21 cellular contexts compared by ENCODE assay signal in genomic region chr15:92400980-92401787, GRCh38. TPM values are rescaled to one million over a fixed set of nuclear protein-coding genes. Genes with fewer than 3 reads are reported as not detected.
"Had no signal": no experiment of that assay in that cellular context is flagged by ENCODE, and none has a peak within 500 bp of the region (broad histone marks: within the 10 kb centered on the region; RNA-seq: fewer than 3 reads in every experiment).

No MANE protein-coding gene starts in this region.

- H3K27ac Mint-ChIP-seq: activated B cell treated with CpG ODN at 0.5 μM for 24 hours; activated CD8-positive, alpha-beta memory T cell treated with anti-CD3 and anti-CD28 coated beads, Interleukin-2, amount 10 ng/mL, durations not matched to agents 7 days and 5 days; activated CD8-positive, alpha-beta T cell treated with anti-CD3 and anti-CD28 coated beads for 36 hours; activated naive CD4-positive, alpha-beta T cell treated with anti-CD3 and anti-CD28 coated beads, Interleukin-2, amount 50 U/mL, for 72 hours; activated T-cell treated with anti-CD3 and anti-CD28 coated beads, Interleukin-2, amount 50 U/mL, for 72 hours; dendritic cell treated with granulocyte-macrophage colony-stimulating factor and Interleukin-4, amounts not matched to agents 40 ng/mL and 50 ng/mL, for 4 days; naive thymus-derived CD4-positive, alpha-beta T cell had no signal

- H3K4me3 Mint-ChIP-seq: activated B cell treated with CpG ODN at 0.5 μM for 24 hours; activated CD8-positive, alpha-beta memory T cell treated with anti-CD3 and anti-CD28 coated beads, Interleukin-2, amount 10 ng/mL, durations not matched to agents 7 days and 5 days; activated CD8-positive, alpha-beta T cell treated with anti-CD3 and anti-CD28 coated beads for 36 hours; activated T-cell treated with anti-CD3 and anti-CD28 coated beads, Interleukin-2, amount 50 U/mL, for 72 hours; central memory CD8-positive, alpha-beta T cell; dendritic cell treated with granulocyte-macrophage colony-stimulating factor and Interleukin-4, amounts not matched to agents 40 ng/mL and 50 ng/mL, for 4 days had no signal

- H3K4me1 Mint-ChIP-seq: activated B cell treated with CpG ODN at 0.5 μM for 24 hours; activated CD8-positive, alpha-beta memory T cell treated with anti-CD3 and anti-CD28 coated beads, Interleukin-2, amount 10 ng/mL, durations not matched to agents 7 days and 5 days; central memory CD8-positive, alpha-beta T cell; naive thymus-derived CD4-positive, alpha-beta T cell had no signal

- DNase-seq: activated B cell treated with CpG ODN at 0.5 μM for 24 hours; activated CD4-positive, alpha-beta T cell treated with anti-CD3 and anti-CD28 coated beads, Interleukin-2, amount 50 U/mL, for 1 hour; activated CD8-positive, alpha-beta memory T cell treated with anti-CD3 and anti-CD28 coated beads, Interleukin-2, amount 10 ng/mL, durations not matched to agents 7 days and 5 days; activated CD8-positive, alpha-beta T cell treated with anti-CD3 and anti-CD28 coated beads for 36 hours; activated naive CD4-positive, alpha-beta T cell; activated T-cell treated with anti-CD3 and anti-CD28 coated beads, Interleukin-2, amount 50 U/mL, for 72 hours; esophagus squamous epithelium; foreskin melanocyte; mammary epithelial cell; naive thymus-derived CD4-positive, alpha-beta T cell; nucleus accumbens; pancreas; spleen; stimulated activated naive CD4-positive, alpha-beta T cell treated with Interleukin-2 at 50 U/mL for 16 hours; trophoblast cell had no signal

- H3K9me3 Mint-ChIP-seq: activated B cell treated with CpG ODN at 0.5 μM for 24 hours; activated CD8-positive, alpha-beta T cell treated with anti-CD3 and anti-CD28 coated beads for 36 hours; activated naive CD4-positive, alpha-beta T cell treated with anti-CD3 and anti-CD28 coated beads, Interleukin-2, amount 50 U/mL, for 72 hours; activated T-cell treated with anti-CD3 and anti-CD28 coated beads, Interleukin-2, amount 50 U/mL, for 72 hours; central memory CD8-positive, alpha-beta T cell; dendritic cell treated with granulocyte-macrophage colony-stimulating factor and Interleukin-4, amounts not matched to agents 40 ng/mL and 50 ng/mL, for 4 days had no signal

- H3K36me3 Mint-ChIP-seq: activated CD8-positive, alpha-beta memory T cell treated with anti-CD3 and anti-CD28 coated beads, Interleukin-2, amount 10 ng/mL, durations not matched to agents 7 days and 5 days; activated naive CD4-positive, alpha-beta T cell treated with anti-CD3 and anti-CD28 coated beads, Interleukin-2, amount 50 U/mL, for 72 hours; naive thymus-derived CD4-positive, alpha-beta T cell had no signal

RNA-seq across cellular contexts. Expression of gene ST8SIA2, which starts 7.5 kb away (rescaled TPM):
- total RNA-seq: activated B cell treated with CpG ODN at 0.5 μM for 24 hours; activated CD8-positive, alpha-beta memory T cell treated with anti-CD3 and anti-CD28 coated beads, Interleukin-2, amount 10 ng/mL, durations not matched to agents 7 days and 5 days; activated CD8-positive, alpha-beta T cell treated with anti-CD3 and anti-CD28 coated beads for 36 hours; activated naive CD4-positive, alpha-beta T cell treated with anti-CD3 and anti-CD28 coated beads, Interleukin-2, amount 50 U/mL, for 72 hours; activated T-cell treated with anti-CD3 and anti-CD28 coated beads, Interleukin-2, amount 50 U/mL, for 72 hours; bronchial epithelial cell; esophagus squamous epithelium; liver; naive thymus-derived CD4-positive, alpha-beta T cell; spleen; T-helper 1 cell treated with Interleukin-12 subunit alpha and Interleukin-12 subunit beta and Interleukin-4 antibody, amounts not matched to agents 30 ng/mL and 1 ng/mL, for 36 hours had no signal
- polyA plus RNA-seq: liver; naive thymus-derived CD4-positive, alpha-beta T cell; spleen had no signal
